In genomic region chr20:35277531-35278395, GRCh38 we compare ENCODE assay signal across 8 cellular contexts. TPM values are rescaled to one million over a fixed set of nuclear protein-coding genes. Genes with fewer than 3 reads are reported as not detected.
DNase-seq lines count a peak whose midpoint lies in the region; ATAC-seq and TF ChIP-seq lines count a peak whose summit lies in the region.

Gene MMP24OS, minus strand, starts transcription at chr20:35278122. Its CDS starts 193 bp downstream, at chr20:35277929.

- H3K27me3 Mint-ChIP-seq in activated CD4-positive, alpha-beta memory T cell treated with anti-CD3 and anti-CD28 coated beads for 36 hours, result no peaks in the 10 kb centered on the region

- H3K27me3 ChIP-seq in BE2C, result no peaks in the 10 kb centered on the region
- no peaks in the 10 kb centered on the region for H3K27me3 ChIP-seq in duodenal mucosa (ENCODE audit: control insufficient read depth in 1 of 2, insufficient read depth in 2 of 2, low read length in 2 of 2)

- CTCF ChIA-PET in activated CD4-positive, alpha-beta memory T cell treated with anti-CD3 and anti-CD28 coated beads for 36 hours (lab: Charles Lee), result interaction anchor here (0.6 to 1.9 kb wide), 7 partner anchors 9 to 872 kb away, joined by 3 to 9 read pairs (median 4); no protein-coding TSS in a partner anchor

- no peaks in the 10 kb centered on the region for H3K9me3 Mint-ChIP-seq in activated CD4-positive, alpha-beta memory T cell treated with anti-CD3 and anti-CD28 coated beads for 36 hours

- H3K4me3 ChIP-seq in BE2C (ENCODE audit: low read depth, low read length) (peak within 1 kb of the TSS; percentile 64), duodenal mucosa (ENCODE audit: low read depth in 1 of 2, low read length in 2 of 2) (peak within 1 kb of the TSS; percentile 75 to 80), lower leg skin (ENCODE audit: low read depth, poor library complexity, severe bottlenecking) (peak within 1 kb of the TSS; percentile 51)

- TF ChIP-seq CTCF in BE2C (IDR thresholded peaks at IDR 0.05; ENCODE audit: low read depth, low read length) (peak; percentile 9; the same call in 1 of the 2 replicates), lower leg skin (IDR thresholded peaks at IDR 0.05) (no peak)

- TF ChIP-seq POLR2A in lower leg skin (IDR thresholded peaks at IDR 0.05), result peak in 1 of 2 donors; percentile 54

- peaks cover 20% of the 10 kb centered on the region for H3K4me1 Mint-ChIP-seq in activated CD4-positive, alpha-beta memory T cell treated with anti-CD3 and anti-CD28 coated beads for 36 hours (ENCODE audit: low read depth)

- no peaks in the 10 kb centered on the region for H3K4me1 ChIP-seq in BE2C
- peaks cover 15 to 28% of the 10 kb centered on the region in 2 donors for H3K4me1 ChIP-seq in duodenal mucosa (ENCODE audit: control insufficient read depth in 1 of 2, insufficient read depth in 2 of 2, low read length in 2 of 2)

- H3K9me3 ChIP-seq in BE2C (no peaks in the 10 kb centered on the region), duodenal mucosa (ENCODE audit: control insufficient read depth in 1 of 2, low read length in 2 of 2) (no peaks in the 10 kb centered on the region)

- peak; percentile 90 for ATAC-seq in GM19025 (IDR thresholded peaks at IDR 0.05; ENCODE audit: low read depth, unreplicated experiment)
- ATAC-seq in HG03280 (IDR thresholded peaks at IDR 0.05; ENCODE audit: unreplicated experiment), result peak; percentile 80

- H3K36me3 Mint-ChIP-seq in activated CD4-positive, alpha-beta memory T cell treated with anti-CD3 and anti-CD28 coated beads for 36 hours, result peaks cover 37% of the 10 kb centered on the region

- WGBS in lower leg skin, 2 donors, result 1% methylated on average over 26 to 49 of the region's 76 CpGs

- H3K36me3 ChIP-seq in BE2C (peaks cover 31% of the 10 kb centered on the region), duodenal mucosa (ENCODE audit: control insufficient read depth in 1 of 2, insufficient read depth in 2 of 2, low read length in 2 of 2) (peaks cover 34 to 66% of the 10 kb centered on the region in 2 donors)

- POLR2A ChIA-PET in activated CD4-positive, alpha-beta memory T cell treated with anti-CD3 and anti-CD28 coated beads for 36 hours (lab: Charles Lee), result interaction anchor here (0.6 to 1.6 kb wide), 8 partner anchors 14 to 370 kb away, joined by 3 to 8 read pairs (median 3); partner anchors contain the start of gene EDEM2

- peak within 1 kb of the TSS; percentile 96 for H3K27ac ChIP-seq in duodenal mucosa (ENCODE audit: low read depth, low read length)

- peak within 1 kb of the TSS; percentile 98 for H3K4me3 Mint-ChIP-seq in activated CD4-positive, alpha-beta memory T cell treated with anti-CD3 and anti-CD28 coated beads for 36 hours

- peak within 1 kb of the TSS; percentile 75 to 90 for H3K9ac ChIP-seq in duodenal mucosa (ENCODE audit: low read depth in 1 of 2, low read length in 2 of 2)

- intact Hi-C loops in activated CD4-positive, alpha-beta memory T cell treated with anti-CD3 and anti-CD28 coated beads for 36 hours (cut with micrococcal nuclease), result loop anchor here (5.0 kb wide), 1 partner anchor 185 kb away; the partner anchor contains the start of gene TRPC4AP
- intact Hi-C loops in lower leg skin (cut with DNase I; ENCODE audit: low total_unique reads), result no loop called here

- DNase-seq in BE2C, result peak; percentile 95
- peak; percentile 80 to 95 for DNase-seq in NCI-H526 (lab: John Stamatoyannopoulos, UW)
- peak; percentile 92 for DNase-seq in activated CD4-positive, alpha-beta memory T cell treated with anti-CD3 and anti-CD28 coated beads for 36 hours
- peak; percentile 86 to 97 for DNase-seq in lower leg skin (ENCODE audit: low spot score in 2 of 2)
- peak; percentile 86 for DNase-seq in stimulated activated CD4-positive, alpha-beta T cell treated with anti-CD3 and anti-CD28 coated beads, Interleukin-4, amount 100 ng/mL, for 4 hours

- H3K27ac Mint-ChIP-seq in activated CD4-positive, alpha-beta memory T cell treated with anti-CD3 and anti-CD28 coated beads for 36 hours, result peak within 1 kb of the TSS; percentile 96

RNA-seq across cellular contexts. Expression of gene MMP24OS, which starts in this region (rescaled TPM):
- polyA plus RNA-seq in BE2C (2012; ENCODE audit: insufficient read depth, insufficient read length, low read depth), result 127 TPM
- 10 to 100 TPM; 35.0 to 38.1 TPM for total RNA-seq in activated CD4-positive, alpha-beta memory T cell treated with anti-CD3 and anti-CD28 coated beads for 36 hours
- 10 to 100 TPM; 22.7 to 47.6 (median 25.4) TPM for total RNA-seq in lower leg skin

Comparison
In these comparisons a context has a peak if more than half of its experiments do, and no peak if none do; other contexts are left out.
1. Peak in every context shown above with its lines: DNase-seq, ATAC-seq, H3K4me3 ChIP-seq and H3K27ac ChIP-seq.